ENCODE assay signal across 26 cellular contexts in the genomic region with DNA sequence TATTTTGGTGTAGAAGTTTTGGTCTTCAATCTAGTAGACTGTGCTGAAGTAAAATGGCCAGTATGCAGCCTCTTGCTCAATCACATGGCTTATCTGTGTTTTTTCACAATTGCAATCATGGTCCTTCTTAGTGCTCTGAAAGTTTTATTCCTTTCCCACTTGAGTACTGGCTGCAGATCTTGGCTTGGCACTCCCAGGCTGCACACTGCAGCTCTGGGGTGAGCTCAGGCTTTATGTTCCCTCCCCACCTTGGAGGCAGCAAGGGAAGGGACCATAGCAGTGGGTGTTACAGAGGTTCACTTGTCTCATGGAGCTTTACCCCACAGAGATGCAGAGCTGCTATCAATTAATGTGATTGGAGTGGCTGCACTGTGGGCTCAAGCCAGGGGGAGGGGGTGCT.
"Had no signal": no experiment of that assay in that cellular context is flagged by ENCODE, and none has a peak within 500 bp of the region (broad histone marks: within the 10 kb centered on the region; RNA-seq: fewer than 3 reads in every experiment).

No MANE protein-coding gene starts in this region.

- H3K27ac ChIP-seq: lower lobe of right lung, pancreas, psoas muscle, right lobe of liver, upper lobe of left lung, vagina had no signal

- H3K4me1 ChIP-seq: lower lobe of right lung, pancreas, psoas muscle, right lobe of liver, upper lobe of left lung, vagina had no signal

- DNase-seq: hippocampal formation; kidney glomerular epithelial cell; left cardiac atrium; lower lobe of right lung; mammary epithelial cell; mesenchymal stem cell; naive B cell; natural killer cell; nucleus accumbens; pancreas; posterior cingulate gyrus; psoas muscle; right lobe of liver; stimulated activated CD4-positive, alpha-beta T cell treated with anti-CD3 and anti-CD28 coated beads, Interleukin-1b, Interleukin-23, amount 100 ng/mL, for 48 hours; stimulated activated CD4-positive, alpha-beta T cell treated with anti-CD3 and anti-CD28 coated beads, Interleukin-2, amount 100 ng/mL, for 48 hours; stimulated activated CD4-positive, alpha-beta T cell treated with anti-CD3 and anti-CD28 coated beads, Interleukin-4, amount 100 ng/mL, for 4 hours; stimulated activated CD8-positive, alpha-beta memory T cell treated with anti-CD3 and anti-CD28 coated beads, Interleukin-4, amount 100 ng/mL, for 48 hours; stimulated activated naive CD4-positive, alpha-beta T cell treated with Interleukin-2 at 50 U/mL for 16 hours; stimulated activated naive CD8-positive, alpha-beta T cell treated with anti-CD3 and anti-CD28 coated beads, Interleukin-15, amount 100 ng/mL, for 72 hours; substantia nigra; upper lobe of left lung had no signal

- H3K27me3 ChIP-seq: right lobe of liver, tibial nerve, upper lobe of left lung, vagina had no signal

- H3K9me3 ChIP-seq: lower lobe of right lung, pancreas, psoas muscle, right lobe of liver, tibial nerve, upper lobe of left lung, vagina had no signal

- H3K4me2 ChIP-seq: smooth muscle cell had no signal

- H3K4me3 ChIP-seq: lower lobe of right lung, pancreas, psoas muscle, right lobe of liver, smooth muscle cell, tibial nerve, upper lobe of left lung, vagina had no signal

- H3K36me3 ChIP-seq: lower lobe of right lung, pancreas, right lobe of liver, tibial nerve, upper lobe of left lung, vagina had no signal

- ATAC-seq: left lobe of liver; lower lobe of right lung; natural killer cell; pancreas; psoas muscle; right lobe of liver; stimulated activated memory B cell treated with anti-CD40 and anti-IgM and Interleukin-4, amounts not matched to agents 10 μg/mL and 1 μg/mL and 100 μg/mL, for 72 hours; stimulated activated naive CD8-positive, alpha-beta T cell treated with anti-CD3 and anti-CD28 coated beads, Interleukin-15, amount 100 ng/mL, for 72 hours had no signal
